14 cellular contexts compared by ENCODE assay signal in the genomic region with DNA sequence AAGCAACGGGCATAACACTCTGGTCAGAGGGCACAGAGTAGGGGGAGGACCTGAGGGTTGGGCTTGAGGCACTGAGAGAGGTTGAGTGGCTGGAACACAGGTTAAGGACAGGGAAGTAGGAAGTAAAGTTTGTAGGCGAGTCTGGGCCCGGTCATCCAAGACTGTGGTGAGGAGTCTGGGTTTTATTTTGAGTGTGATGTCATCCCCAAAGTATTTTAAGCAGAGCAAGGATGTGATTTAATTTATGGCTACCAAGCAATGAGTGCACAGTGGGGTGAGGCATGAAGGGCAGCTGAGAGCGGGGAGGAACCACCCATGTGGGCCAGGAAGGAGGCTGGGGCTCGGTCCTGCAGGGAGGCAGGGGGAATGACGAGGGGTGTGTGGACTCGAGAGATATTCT. TPM values are rescaled to one million over a fixed set of nuclear protein-coding genes. Genes with fewer than 3 reads are reported as not detected.
DNase-seq lines count a peak whose midpoint lies in the region; ATAC-seq, FAIRE-seq and TF ChIP-seq lines count a peak whose summit lies in the region.
"Had no signal": no experiment of that assay in that cellular context is flagged by ENCODE, and none has a peak within 500 bp of the region (broad histone marks: within the 10 kb centered on the region; RNA-seq: fewer than 3 reads in every experiment).

No MANE protein-coding gene starts in this region.

- intact Hi-C loops in Calu3 (cut with micrococcal nuclease; ENCODE audit: unreplicated experiment), result no loop called here
- intact Hi-C loops in mucosa of descending colon (cut with DNase I, micrococcal nuclease), result no loop called here

- peaks cover 13% of the 10 kb centered on the region for H3K4me1 Mint-ChIP-seq in Calu3 (ENCODE audit: low read depth, unreplicated experiment)
- H3K4me1 Mint-ChIP-seq: activated naive CD4-positive, alpha-beta T cell treated with anti-CD3 and anti-CD28 coated beads, Interleukin-2, amount 50 U/mL, for 24 hours; naive thymus-derived CD4-positive, alpha-beta T cell had no signal

- 0 out of 4 replicates have a peak overlapping the region, but pooled peaks of 1 of the 2 experiments have one; percentile 38 for H3K4me2 ChIP-seq in H1 (ENCODE audit: insufficient read depth in 1 of 2, low read depth in 2 of 2, low read length in 2 of 2)

- H3K23ac ChIP-seq in H1 (ENCODE audit: insufficient read length), result no peak overlapping the region

- peak overlapping the region; percentile 39; the same call in 1 of the 2 replicates for H2AK5ac ChIP-seq in H1 (ENCODE audit: low read depth, low read length)

- TF ChIP-seq POLR2A in H1 (IDR thresholded peaks at IDR 0.05; ENCODE audit: control extremely low read depth in 1 of 2, low read depth in 2 of 2, low read length in 2 of 2), result no peak
- no peak for TF ChIP-seq POLR2A in GM12891 (IDR thresholded peaks at IDR 0.05; ENCODE audit: low read depth, low read length)

- H4K20me1 ChIP-seq in H1 (replicated peaks in 1 of 2; ENCODE audit: control insufficient read depth in 1 of 2, insufficient read depth in 2 of 2, low read length in 2 of 2), result no peaks in the 10 kb centered on the region

- no peak overlapping the region for H4K91ac ChIP-seq in H1 (replicated peaks; ENCODE audit: insufficient read length, low read length)

- no TSS peak for BruUV-seq in Calu3 (replicated peaks; lab: Mats Ljungman, UMichigan)

- CTCF ChIA-PET in Calu3 (lab: Charles Lee), result no interaction called here
- CTCF ChIA-PET in H1 (lab: Charles Lee; ENCODE audit: partially characterized antibody), result no interaction called here

- 0 out of 2 replicates have a peak, but pooled peaks cover 3% of the 10 kb centered on the region for H3K23me2 ChIP-seq in H1 (ENCODE audit: low read depth, low read length)

- no peak overlapping the region for H3K56ac ChIP-seq in H1 (replicated peaks; ENCODE audit: insufficient read length, low read depth, low read length)

- H2AFZ ChIP-seq in H1 (ENCODE audit: low read length), result no peak overlapping the region

- ATAC-seq in mucosa of descending colon, result peak; percentile 85
- ATAC-seq: activated CD8-positive, alpha-beta T cell treated with anti-CD3 and anti-CD28 coated beads, Interleukin-2, amount 10 ng/mL, durations not matched to agents 7 days and 5 days; CD8-positive, alpha-beta T cell; naive thymus-derived CD4-positive, alpha-beta T cell had no signal

- no peak overlapping the region for H3K18ac ChIP-seq in H1 (ENCODE audit: extremely low read depth, low read length)

- peaks cover 0 to 5% (median 0%) of the 10 kb centered on the region in 4 experiments; a peak in 2 of 7 replicates for H3K27me3 ChIP-seq in H1 (replicated peaks in 1 of 4; ENCODE audit: control insufficient read depth in 3 of 4, extremely low read depth in 1 of 4, insufficient read depth in 3 of 4, low read length in 3 of 4)

- H3K4ac ChIP-seq in H1 (replicated peaks; ENCODE audit: insufficient read length, low read depth, low read length), result no peak overlapping the region

- no peak overlapping the region for H4K5ac ChIP-seq in H1 (ENCODE audit: insufficient read length, low read depth, low read length)

- no peak overlapping the region for H3K27ac Mint-ChIP-seq in Calu3 (ENCODE audit: unreplicated experiment)
- H3K27ac Mint-ChIP-seq: activated CD8-positive, alpha-beta T cell treated with anti-CD3 and anti-CD28 coated beads, Interleukin-2, amount 10 ng/mL, durations not matched to agents 7 days and 5 days; activated naive CD4-positive, alpha-beta T cell treated with anti-CD3 and anti-CD28 coated beads, Interleukin-2, amount 50 U/mL, for 24 hours; CD8-positive, alpha-beta T cell; naive thymus-derived CD4-positive, alpha-beta T cell had no signal

- H3K4me3 Mint-ChIP-seq in Calu3 (ENCODE audit: low read depth, unreplicated experiment), result no peak overlapping the region
- H3K4me3 Mint-ChIP-seq: activated CD8-positive, alpha-beta T cell treated with anti-CD3 and anti-CD28 coated beads, Interleukin-2, amount 10 ng/mL, durations not matched to agents 7 days and 5 days; activated naive CD4-positive, alpha-beta T cell treated with anti-CD3 and anti-CD28 coated beads, Interleukin-2, amount 50 U/mL, for 24 hours; CD8-positive, alpha-beta T cell; naive thymus-derived CD4-positive, alpha-beta T cell had no signal

- TF ChIP-seq EP300 in H1 (IDR thresholded peaks at IDR 0.05; ENCODE audit: borderline replicate concordance in 1 of 2, low read depth in 2 of 2, low read length in 2 of 2), result no peak

- H2BK12ac ChIP-seq in H1 (ENCODE audit: low read depth, low read length), result 0 out of 2 replicates have a peak overlapping the region, but pooled peaks have one; percentile 32

- H4K8ac ChIP-seq in H1 (ENCODE audit: extremely low read depth, insufficient read depth, low read length), result no peak overlapping the region

- DNase-seq in Calu3 (peak; percentile 12), LHCN-M2 (ENCODE audit: low read depth) (peak; percentile 49), H1 (ENCODE audit: low read depth in 1 of 2, low spot score in 2 of 2) (no peak), mucosa of descending colon (peak in 1 of 3 donors; percentile 45), KBM-7 (no peak), GF-D8 (lab: John Stamatoyannopoulos, UW) (no peak), NCI-H1930 (lab: John Stamatoyannopoulos, UW) (no peak), GM12891 (ENCODE audit: insufficient read length, low spot score) (no peak)
- DNase-seq: activated CD8-positive, alpha-beta T cell treated with anti-CD3 and anti-CD28 coated beads, Interleukin-2, amount 10 ng/mL, durations not matched to agents 7 days and 5 days; CD8-positive, alpha-beta T cell; cortex of kidney; naive thymus-derived CD4-positive, alpha-beta T cell; NCI-H345 had no signal

- H3K9me3 ChIP-seq in H1 (ENCODE audit: insufficient read depth in 2 of 2, low read depth in 1 of 2, low read length in 1 of 2) (no peaks in the 10 kb centered on the region), mucosa of descending colon (no peaks in the 10 kb centered on the region)

- H2BK5ac ChIP-seq in H1 (ENCODE audit: low read depth, low read length), result no peak overlapping the region

- H3K4me3 ChIP-seq in H1 (ENCODE audit: extremely low read depth in 1 of 4, insufficient read depth in 2 of 4, low read depth in 3 of 4, low read length in 4 of 4), result no peak overlapping the region
- no peak overlapping the region for H3K4me3 ChIP-seq in mucosa of descending colon

- H3K9ac ChIP-seq in H1 (replicated peaks in 1 of 4; ENCODE audit: extremely low read depth in 1 of 4, low read depth in 3 of 4, low read length in 3 of 4), result no peak overlapping the region

- H2BK15ac ChIP-seq in H1 (ENCODE audit: low read length), result peak overlapping the region; percentile 95; the same call in 1 of the 2 replicates

- TF ChIP-seq CTCF in Calu3 (IDR thresholded peaks at IDR 0.05; ENCODE audit: unreplicated experiment) (no peak), H1 (IDR thresholded peaks at IDR 0.05; ENCODE audit: control extremely low read depth in 1 of 3, insufficient read depth in 1 of 3, low read depth in 1 of 3, low read length in 3 of 3) (no peak), mucosa of descending colon (IDR thresholded peaks at IDR 0.05) (no peak)

- WGBS in H1 (ENCODE audit: extremely low coverage in 1 of 2, insufficient coverage in 1 of 2, insufficient read length in 1 of 2, insufficient replicate concordance in 2 of 2, low coverage in 1 of 2, low lambda C conversion rate in 2 of 2, missing lambda C conversion rate in 1 of 2), 2 experiments, result 95% methylated on average over 7 of the region's 7 CpGs; no CpG with 5 or more reads in 1 of the 2 experiments

- no peak for FAIRE-seq in H1 (lab: Jason Lieb, UNC)
- FAIRE-seq in GM12891 (lab: Jason Lieb, UNC), result no peak

- peaks cover 3 to 12% (median 8%) of the 10 kb centered on the region in 4 experiments for H3K4me1 ChIP-seq in H1 (replicated peaks in 1 of 4; ENCODE audit: control insufficient read depth in 3 of 4, insufficient read depth in 4 of 4, low read length in 3 of 4)
- H3K4me1 ChIP-seq in mucosa of descending colon (ENCODE audit: low read depth), result no peaks in the 10 kb centered on the region

- in situ Hi-C loops in KBM-7 (cut with MboI; ENCODE audit: low pct_unique_long_range_greater_than_20kb, low sequenced_read_pairs), result no loop called here

- H3K27ac ChIP-seq in H1 (ENCODE audit: low read depth, low read length), result no peak overlapping the region

- H3K36me3 Mint-ChIP-seq in Calu3 (ENCODE audit: insufficient read depth, unreplicated experiment), result no peaks in the 10 kb centered on the region
- H3K36me3 Mint-ChIP-seq: activated naive CD4-positive, alpha-beta T cell treated with anti-CD3 and anti-CD28 coated beads, Interleukin-2, amount 50 U/mL, for 24 hours; CD8-positive, alpha-beta T cell; naive thymus-derived CD4-positive, alpha-beta T cell had no signal

- no peaks in the 10 kb centered on the region for H3K79me1 ChIP-seq in H1 (ENCODE audit: low read depth, low read length)

- no peak for TF ChIP-seq RAD21 in H1 (IDR thresholded peaks at IDR 0.05 in 1 of 2, conservative IDR thresholded peaks at IDR 0.05 in 1 of 2; ENCODE audit: low read depth in 2 of 2, low read length in 2 of 2)

- H3K27me3 Mint-ChIP-seq in Calu3 (ENCODE audit: unreplicated experiment), result peaks cover 52% of the 10 kb centered on the region

- POLR2A ChIA-PET in H1 (lab: Charles Lee; ENCODE audit: partially characterized antibody), result interaction anchor here (1.3 to 2.2 kb wide), 2 partner anchors 11 kb away, joined by 6 to 9 read pairs; a partner anchor contains a TSS

- no peak overlapping the region for H3K14ac ChIP-seq in H1 (ENCODE audit: insufficient read length)

- H3K79me2 ChIP-seq in H1 (ENCODE audit: control insufficient read depth in 1 of 2, insufficient read depth in 2 of 2, low read length in 2 of 2), result no peaks in the 10 kb centered on the region

- no peak overlapping the region for H2BK120ac ChIP-seq in H1 (replicated peaks; ENCODE audit: low read depth, low read length)

- H3K9me3 Mint-ChIP-seq in Calu3 (ENCODE audit: low read depth, unreplicated experiment), result no peaks in the 10 kb centered on the region
- H3K9me3 Mint-ChIP-seq: activated naive CD4-positive, alpha-beta T cell treated with anti-CD3 and anti-CD28 coated beads, Interleukin-2, amount 50 U/mL, for 24 hours; CD8-positive, alpha-beta T cell; naive thymus-derived CD4-positive, alpha-beta T cell had no signal

- no peaks in the 10 kb centered on the region for H3K36me3 ChIP-seq in H1 (ENCODE audit: control insufficient read depth in 2 of 4, insufficient read depth in 4 of 4, low read length in 3 of 4)
- H3K36me3 ChIP-seq in mucosa of descending colon (ENCODE audit: low read depth), result no peaks in the 10 kb centered on the region

- H2BK20ac ChIP-seq in H1 (ENCODE audit: low read length), result 0 out of 2 replicates have a peak overlapping the region, but pooled peaks have one; percentile 72

RNA-seq across cellular contexts. Expression of a gene that starts 11.2 kb away (rescaled TPM):
- not detected in 2 replicates for total RNA-seq in Calu3 (2022)
- not detected in 2 replicates for total RNA-seq in LHCN-M2 (2014; rRNA removed)
- polyA plus RNA-seq in LHCN-M2 (2012), result not detected
- 0.78 and 2.3 TPM in 2 replicates for total RNA-seq in H1 (2021; fragmentation: NEBNext Ultra II Directional; extraction: Animal tissue kit (Norgen Biotek cat#: 25700))
- polyA plus RNA-seq in H1 (2011; rRNA removed), result 0.54 and 1.3 TPM in 2 replicates
- polyA plus RNA-seq in H1 (2011; cell fraction: cytosol; rRNA removed), result 0.97 TPM
- polyA plus RNA-seq in H1 (2011; cell fraction: nucleus; rRNA removed), result 7.3 TPM
- 0.64 to 1.0 TPM (median 0.72 TPM) in 4 replicates for polyA plus RNA-seq in H1 (2012, experiment 1 of 2)
- 0.22 TPM for polyA plus RNA-seq in H1 (2012, experiment 2 of 2)
- polyA plus RNA-seq in H1 (2013, experiment 1 of 2), result 0.34 TPM
- 0.33 TPM for polyA plus RNA-seq in H1 (2013, experiment 2 of 2)
- polyA minus RNA-seq in H1 (2011; rRNA and poly(A)+ RNA removed), result 1.2 and 1.7 TPM in 2 replicates
- 0.88 TPM for polyA minus RNA-seq in H1 (2011; cell fraction: cytosol; rRNA and poly(A)+ RNA removed)
- polyA minus RNA-seq in H1 (2011; cell fraction: nucleus; rRNA and poly(A)+ RNA removed), result 2.9 TPM
- 1 to 10 TPM in 1 of 3 donors, under 1 TPM in 2; 0.16 to 2.1 (median 0.80) TPM for total RNA-seq in mucosa of descending colon
- 0.03 TPM for polyA plus RNA-seq in GM12891 (2012; ENCODE audit: low read depth, missing spikeins)
- total RNA-seq: activated CD8-positive, alpha-beta T cell treated with anti-CD3 and anti-CD28 coated beads, Interleukin-2, amount 10 ng/mL, durations not matched to agents 7 days and 5 days; CD8-positive, alpha-beta T cell had no signal

Comparison
In these comparisons a context has a peak if more than half of its experiments do, and no peak if none do; other contexts are left out.
1. DNase-seq: peak in Calu3 (single experiment) and LHCN-M2 (single experiment); none in H1 (0 of 2), KBM-7 (single experiment), GF-D8 (single experiment), NCI-H1930 (0 of 2) and GM12891 (single experiment).